1 cellular context compared by ENCODE assay signal in genomic region chr3:128409621-128410581, GRCh38.
TF ChIP-seq lines count a peak whose summit lies in the region.

No MANE protein-coding gene starts in this region.

TF ChIP-seq in H1, 55 proteins besides CTCF, POLR2A, EP300 and RAD21:
- TF ChIP-seq BACH1 (IDR thresholded peaks at IDR 0.05; ENCODE audit: low read length) (no peak), TBP (IDR thresholded peaks at IDR 0.05; ENCODE audit: low read depth, low read length) (no peak), EZH2 (IDR thresholded peaks at IDR 0.05; ENCODE audit: low read depth, low read length, severe bottlenecking) (no peak), MAX (IDR thresholded peaks at IDR 0.05) (no peak), EGR1 (IDR thresholded peaks at IDR 0.05; ENCODE audit: borderline replicate concordance, low read depth, low read length) (no peak), PHF8 (conservative IDR thresholded peaks at IDR 0.05; ENCODE audit: low read depth, low read length) (no peak), KDM4A (IDR thresholded peaks at IDR 0.05; ENCODE audit: low read depth, low read length, severe bottlenecking) (no peak)
TF ChIP-seq in H1: peak in this region for 0.
